8 cellular contexts compared by ENCODE assay signal in the genomic region with DNA sequence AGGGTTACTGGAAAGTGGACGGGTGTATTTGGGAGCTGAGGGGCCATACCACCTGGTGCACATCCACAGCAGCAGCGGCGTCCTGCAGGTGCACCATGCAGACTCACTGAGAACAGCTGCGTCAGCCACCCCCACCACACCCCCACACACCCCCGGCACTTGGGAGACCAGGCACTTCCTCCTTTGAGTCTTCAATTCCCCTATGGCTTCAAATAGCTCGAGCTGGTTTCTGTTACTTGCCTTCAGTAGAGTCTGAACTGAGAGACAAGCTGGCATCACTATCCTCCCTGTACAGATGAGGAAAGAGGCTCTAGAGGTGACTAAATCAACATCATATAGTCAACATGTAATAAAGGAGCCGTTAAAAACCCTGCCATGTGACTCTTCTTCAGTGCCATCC. TPM values are rescaled to one million over a fixed set of nuclear protein-coding genes. Genes with fewer than 3 reads are reported as not detected.
DNase-seq lines count a peak whose midpoint lies in the region; ATAC-seq lines count a peak whose summit lies in the region.

No MANE protein-coding gene starts in this region.

- peak; percentile 33 to 41 for DNase-seq in activated CD4-positive, alpha-beta T cell treated with anti-CD3 and anti-CD28 coated beads for 4 hours
- no peak for DNase-seq in activated CD4-positive, alpha-beta T cell treated with anti-CD3 and anti-CD28 coated beads, Interleukin-2, amount 10 ng/mL, durations not matched to agents 24 days and 14 days
- DNase-seq in NCI-H1092 (lab: John Stamatoyannopoulos, UW): peak; percentile 58
- no peak for DNase-seq in T-helper 17 cell
- DNase-seq in naive thymus-derived CD8-positive, alpha-beta T cell: peak in 1 of 10 donors; percentile 42
- no peak for DNase-seq in NCI-H446 treated with DMSO at 0.1 percent for 48 hours (lab: John Stamatoyannopoulos, UW)

- intact Hi-C loops in activated CD4-positive, alpha-beta T cell treated with anti-CD3 and anti-CD28 coated beads, Interleukin-2, amount 10 ng/mL, durations not matched to agents 24 days and 14 days (cut with micrococcal nuclease): no loop called here

- POLR2A ChIA-PET in naive thymus-derived CD8-positive, alpha-beta T cell (lab: Charles Lee): interaction anchor here (1.0 kb wide), 1 partner anchor 20 kb away, joined by 3 read pairs; no protein-coding TSS in a partner anchor

- peaks cover 32% of the 10 kb centered on the region for H3K27me3 Mint-ChIP-seq in activated CD4-positive, alpha-beta T cell treated with anti-CD3 and anti-CD28 coated beads, Interleukin-2, amount 10 ng/mL, durations not matched to agents 24 days and 14 days
- H3K27me3 Mint-ChIP-seq in T-helper 17 cell: peaks cover 30% of the 10 kb centered on the region
- peaks cover 4 to 18% (median 17%) of the 10 kb centered on the region in 5 donors for H3K27me3 Mint-ChIP-seq in naive thymus-derived CD8-positive, alpha-beta T cell

- ATAC-seq in HG02610 (IDR thresholded peaks at IDR 0.05; ENCODE audit: unreplicated experiment) (peak; percentile 64), T-helper 17 cell (peak; percentile 79), GM18519 (IDR thresholded peaks at IDR 0.05; ENCODE audit: low FRiP score, unreplicated experiment) (no peak)
- peak; percentile 62 to 70 for ATAC-seq in naive thymus-derived CD8-positive, alpha-beta T cell

- H3K4me1 Mint-ChIP-seq in activated CD4-positive, alpha-beta T cell treated with anti-CD3 and anti-CD28 coated beads, Interleukin-2, amount 10 ng/mL, durations not matched to agents 24 days and 14 days: peaks cover 23% of the 10 kb centered on the region
- peaks cover 11% of the 10 kb centered on the region for H3K4me1 Mint-ChIP-seq in T-helper 17 cell
- H3K4me1 Mint-ChIP-seq in naive thymus-derived CD8-positive, alpha-beta T cell: peaks cover 4 to 30% (median 10%) of the 10 kb centered on the region in 4 donors

- H3K4me3 Mint-ChIP-seq in activated CD4-positive, alpha-beta T cell treated with anti-CD3 and anti-CD28 coated beads, Interleukin-2, amount 10 ng/mL, durations not matched to agents 24 days and 14 days: no peak overlapping the region
- H3K4me3 Mint-ChIP-seq in T-helper 17 cell: no peak overlapping the region
- peak overlapping the region in 1 of 10 donors; percentile 20 for H3K4me3 Mint-ChIP-seq in naive thymus-derived CD8-positive, alpha-beta T cell

- no peak overlapping the region for H3K27ac Mint-ChIP-seq in activated CD4-positive, alpha-beta T cell treated with anti-CD3 and anti-CD28 coated beads, Interleukin-2, amount 10 ng/mL, durations not matched to agents 24 days and 14 days
- no peak overlapping the region for H3K27ac Mint-ChIP-seq in T-helper 17 cell
- no peak overlapping the region for H3K27ac Mint-ChIP-seq in naive thymus-derived CD8-positive, alpha-beta T cell

- H3K9me3 Mint-ChIP-seq in activated CD4-positive, alpha-beta T cell treated with anti-CD3 and anti-CD28 coated beads, Interleukin-2, amount 10 ng/mL, durations not matched to agents 24 days and 14 days: no peaks in the 10 kb centered on the region
- H3K9me3 Mint-ChIP-seq in naive thymus-derived CD8-positive, alpha-beta T cell: no peaks in the 10 kb centered on the region

- no peaks in the 10 kb centered on the region for H3K9me3 ChIP-seq in T-helper 17 cell (ENCODE audit: control insufficient read depth, low read length, poor library complexity, severe bottlenecking)

- H3K36me3 Mint-ChIP-seq in activated CD4-positive, alpha-beta T cell treated with anti-CD3 and anti-CD28 coated beads, Interleukin-2, amount 10 ng/mL, durations not matched to agents 24 days and 14 days (ENCODE audit: low read depth): no peaks in the 10 kb centered on the region
- H3K36me3 Mint-ChIP-seq in T-helper 17 cell (ENCODE audit: low read depth): peaks cover 3% of the 10 kb centered on the region
- no peaks in the 10 kb centered on the region for H3K36me3 Mint-ChIP-seq in naive thymus-derived CD8-positive, alpha-beta T cell

RNA-seq across cellular contexts. Expression of a gene that starts 15.4 kb away (rescaled TPM):
- total RNA-seq in activated CD4-positive, alpha-beta T cell treated with anti-CD3 and anti-CD28 coated beads, Interleukin-2, amount 10 ng/mL, durations not matched to agents 24 days and 14 days: 0.50 and 0.58 TPM in 2 replicates
- total RNA-seq in T-helper 17 cell: under 1 TPM; 0.21 to 0.82 TPM
- total RNA-seq in naive thymus-derived CD8-positive, alpha-beta T cell: under 1 TPM in 1 of 2 experiments, not detected in 1; 0.55 TPM
- not detected for polyA plus RNA-seq in naive thymus-derived CD8-positive, alpha-beta T cell

RNA-seq across cellular contexts. Expression of a gene that starts 48.3 kb away (rescaled TPM):
- total RNA-seq in activated CD4-positive, alpha-beta T cell treated with anti-CD3 and anti-CD28 coated beads, Interleukin-2, amount 10 ng/mL, durations not matched to agents 24 days and 14 days: 35.4 and 37.3 TPM in 2 replicates
- total RNA-seq in T-helper 17 cell: 10 to 100 TPM; 41.7 to 48.7 TPM
- 10 to 100 TPM; 91.6 to 92.8 TPM for total RNA-seq in naive thymus-derived CD8-positive, alpha-beta T cell
- 10 to 100 TPM; 41.1 to 48.9 (median 42.1) TPM for polyA plus RNA-seq in naive thymus-derived CD8-positive, alpha-beta T cell

Comparison
In these comparisons a context has a peak if more than half of its experiments do, and no peak if none do; other contexts are left out.
1. DNase-seq: peak in activated CD4-positive, alpha-beta T cell treated with anti-CD3 and anti-CD28 coated beads for 4 hours (2 of 2) and NCI-H1092 (single experiment); none in activated CD4-positive, alpha-beta T cell treated with anti-CD3 and anti-CD28 coated beads, Interleukin-2, amount 10 ng/mL, durations not matched to agents 24 days and 14 days (single experiment), T-helper 17 cell (0 of 3) and NCI-H446 treated with DMSO at 0.1 percent for 48 hours (single experiment).